Comparison of ENCODE assay signal across 24 cellular contexts in the genomic region with DNA sequence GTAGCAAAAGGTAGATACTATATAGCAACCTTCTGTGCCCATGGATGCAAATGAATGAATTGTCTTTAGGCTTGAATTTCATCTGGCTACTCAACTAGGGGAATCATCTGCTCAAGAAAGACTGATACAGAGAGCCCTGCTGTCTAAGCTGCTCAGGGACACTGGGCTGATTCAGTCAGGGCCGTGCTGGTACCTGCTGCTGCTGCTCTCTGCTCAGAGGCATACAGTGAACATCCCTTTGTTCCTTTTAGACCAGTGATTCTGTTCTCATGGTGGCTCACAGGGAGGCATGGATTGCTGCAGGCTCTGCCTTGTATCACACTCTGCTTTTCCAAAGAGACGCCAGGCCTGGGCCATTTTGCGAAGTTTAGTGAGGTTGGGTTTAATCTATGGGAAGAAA.
"Had no signal": no experiment of that assay in that cellular context is flagged by ENCODE, and none has a peak within 500 bp of the region (broad histone marks: within the 10 kb centered on the region; RNA-seq: fewer than 3 reads in every experiment).

No MANE protein-coding gene starts in this region.

- DNase-seq: activated CD4-positive, alpha-beta T cell treated with anti-CD3 and anti-CD28 coated beads for 1 hour; activated CD8-positive, alpha-beta memory T cell treated with anti-CD3 and anti-CD28 coated beads, Interleukin-2, amount 50 U/mL, for 4 hours; activated naive CD4-positive, alpha-beta T cell; activated T-cell treated with anti-CD3 and anti-CD28 coated beads, Interleukin-2, amount 50 U/mL, for 24 hours; cerebellar nuclear complex; cortex of kidney; erythroblast; foreskin fibroblast; kidney; small intestine; stimulated activated CD4-positive, alpha-beta T cell treated with anti-CD3 and anti-CD28 coated beads, Interleukin-2, amount 100 ng/mL, for 24 hours; stimulated activated naive B cell treated with anti-CD40 and anti-IgM and Interleukin-4, amounts not matched to agents 10 μg/mL and 1 μg/mL and 100 μg/mL, for 72 hours; T-helper 1 cell; tibial artery had no signal

- H3K4me1 Mint-ChIP-seq: nephron; stimulated activated naive B cell treated with anti-CD40 and anti-IgM and Interleukin-4, amounts not matched to agents 10 μg/mL and 1 μg/mL and 100 μg/mL, for 72 hours had no signal

- H3K9me3 Mint-ChIP-seq: activated T-cell treated with anti-CD3 and anti-CD28 coated beads, Interleukin-2, amount 50 U/mL, for 24 hours; activated T-helper 2 cell treated with anti-CD3 and anti-CD28 coated beads, Interferon-gamma antibody, Interleukin-2, Interleukin-4, amounts not matched to agents 10 μg/mL and 5 μg/mL and 100 μg/mL, durations not matched to agents 14 hours and 24 hours and 36 hours; nephron; stimulated activated naive B cell treated with anti-CD40 and anti-IgM and Interleukin-4, amounts not matched to agents 10 μg/mL and 1 μg/mL and 100 μg/mL, for 72 hours had no signal

- H3K9me3 ChIP-seq: breast epithelium, tibial artery had no signal

- H3K79me2 ChIP-seq: parathyroid adenoma had no signal

- H2AFZ ChIP-seq: parathyroid adenoma had no signal

- H3K27me3 ChIP-seq: breast epithelium, tibial artery had no signal

- ATAC-seq: left lobe of liver; sciatic nerve; stimulated activated naive B cell treated with anti-CD40 and anti-IgM and Interleukin-4, amounts not matched to agents 10 μg/mL and 1 μg/mL and 100 μg/mL, for 72 hours had no signal

- H3K9ac ChIP-seq: parathyroid adenoma had no signal

- H3K4me3 Mint-ChIP-seq: activated naive CD8-positive, alpha-beta T cell; activated T-cell treated with anti-CD3 and anti-CD28 coated beads, Interleukin-2, amount 50 U/mL, for 24 hours; nephron; stimulated activated naive B cell treated with anti-CD40 and anti-IgM and Interleukin-4, amounts not matched to agents 10 μg/mL and 1 μg/mL and 100 μg/mL, for 72 hours had no signal

- H3K36me3 ChIP-seq: breast epithelium had no signal

- H3K27ac ChIP-seq: breast epithelium, parathyroid adenoma, tibial artery had no signal

- H3K27ac Mint-ChIP-seq: activated naive CD8-positive, alpha-beta T cell; activated T-cell treated with anti-CD3 and anti-CD28 coated beads, Interleukin-2, amount 50 U/mL, for 24 hours; activated T-helper 2 cell treated with anti-CD3 and anti-CD28 coated beads, Interferon-gamma antibody, Interleukin-2, Interleukin-4, amounts not matched to agents 10 μg/mL and 5 μg/mL and 100 μg/mL, durations not matched to agents 14 hours and 24 hours and 36 hours; stimulated activated naive B cell treated with anti-CD40 and anti-IgM and Interleukin-4, amounts not matched to agents 10 μg/mL and 1 μg/mL and 100 μg/mL, for 72 hours had no signal

- H3K4me3 ChIP-seq: breast epithelium, lung, tibial artery had no signal

- H3K27me3 Mint-ChIP-seq: activated naive CD8-positive, alpha-beta T cell; activated T-cell treated with anti-CD3 and anti-CD28 coated beads, Interleukin-2, amount 50 U/mL, for 24 hours; stimulated activated naive B cell treated with anti-CD40 and anti-IgM and Interleukin-4, amounts not matched to agents 10 μg/mL and 1 μg/mL and 100 μg/mL, for 72 hours had no signal

- FAIRE-seq: kidney, small intestine, TTC549, urothelium cell line had no signal

- H3K4me1 ChIP-seq: breast epithelium had no signal
